In genomic region chr20:7712661-7713060, GRCh38 we compare ENCODE assay signal across 26 cellular contexts.
"Had no signal": no experiment of that assay in that cellular context is flagged by ENCODE, and none has a peak within 500 bp of the region (broad histone marks: within the 10 kb centered on the region; RNA-seq: fewer than 3 reads in every experiment).

No MANE protein-coding gene starts in this region.

- H2AFZ ChIP-seq: PC-9 had no signal

- H3K36me3 ChIP-seq: SJCRH30, WERI-Rb-1 had no signal

- H3K4me1 ChIP-seq: SJCRH30 had no signal

- H3K4me3 ChIP-seq: PC-9, SJCRH30, SK-N-MC had no signal

- H3K9me3 ChIP-seq: SJCRH30 had no signal

- ATAC-seq: activated CD8-positive, alpha-beta T cell treated with anti-CD3 and anti-CD28 coated beads for 36 hours; activated T-cell treated with anti-CD3 and anti-CD28 coated beads, Interleukin-2, amount 50 U/mL, for 72 hours; activated T-helper 17 cell treated with anti-CD3 and anti-CD28 coated beads, Interleukin-2, amount 50 U/mL, for 72 hours had no signal

- DNase-seq: activated CD4-positive, alpha-beta T cell treated with anti-CD3 and anti-CD28 coated beads for 1 hour; activated CD4-positive, alpha-beta T cell treated with anti-CD3 and anti-CD28 coated beads, Interleukin-2, amount 10 ng/mL, durations not matched to agents 24 days and 14 days; activated CD4-positive, alpha-beta T cell treated with anti-CD3 and anti-CD28 coated beads, Interleukin-2, amount 50 U/mL, for 4 hours; activated CD4-positive, CD25-positive, alpha-beta regulatory T cell; activated CD8-positive, alpha-beta T cell treated with anti-CD3 and anti-CD28 coated beads for 36 hours; activated effector memory CD4-positive, alpha-beta T cell treated with anti-CD3 and anti-CD28 coated beads, Interleukin-2, amount 50 U/mL, for 16 hours; activated naive CD4-positive, alpha-beta T cell; activated naive CD4-positive, alpha-beta T cell treated with anti-CD3 and anti-CD28 coated beads, Interleukin-2, amount 50 U/mL, for 16 hours; activated naive CD8-positive, alpha-beta T cell treated with anti-CD3 and anti-CD28 coated beads for 36 hours; activated T-cell treated with anti-CD3 and anti-CD28 coated beads, Interleukin-2, amount 50 U/mL, for 1 hour; activated T-cell treated with anti-CD3 and anti-CD28 coated beads, Interleukin-2, amount 50 U/mL, for 72 hours; amniotic stem cell; aorta; NCI-H1092; NCI-H1436 treated with DMSO at 0.1 percent for 48 hours; NCI-H1694 treated with DMSO at 0.1 percent for 48 hours; NCI-H2029; NCI-H345; NCI-H524 treated with DMSO at 0.1 percent for 48 hours; PC-9; SHP77; SJCRH30; T1000; WERI-Rb-1 had no signal

- H3K27ac ChIP-seq: PC-9, SJCRH30, SK-N-MC, WERI-Rb-1 had no signal

- H3K4me2 ChIP-seq: PC-9 had no signal
